15 cellular contexts compared by ENCODE assay signal in genomic region chr2:33111002-33111446, GRCh38.
DNase-seq lines count a peak whose midpoint lies in the region; ATAC-seq and TF ChIP-seq lines count a peak whose summit lies in the region.
"Had no signal": no experiment of that assay in that cellular context is flagged by ENCODE, and none has a peak within 500 bp of the region (broad histone marks: within the 10 kb centered on the region; RNA-seq: fewer than 3 reads in every experiment).

No MANE protein-coding gene starts in this region.

- H3K9me2 ChIP-seq in hepatocyte (replicated peaks; ENCODE audit: insufficient read depth), result no peaks in the 10 kb centered on the region

- no peak overlapping the region for H3K9ac ChIP-seq in mammary epithelial cell (ENCODE audit: insufficient read depth, low read length)

- dilution Hi-C loops in mammary epithelial cell (cut with HindIII; ENCODE audit: low sequenced_read_pairs), result no loop called here

- H4K20me1 ChIP-seq in mammary epithelial cell (ENCODE audit: insufficient read depth, low read length) (no peaks in the 10 kb centered on the region), hepatocyte (ENCODE audit: insufficient read depth, poor library complexity, severe bottlenecking) (no peaks in the 10 kb centered on the region)

- in situ Hi-C loops in mammary epithelial cell (cut with MboI; ENCODE audit: low sequenced_read_pairs in 2 of 2), result no loop called here

- WGBS in right cardiac atrium, result 56% methylated on average over 10 of the region's 10 CpGs
- 88% methylated on average over 10 of the region's 10 CpGs for WGBS in mammary epithelial cell (ENCODE audit: low coverage, missing lambda C conversion rate)
- 65% methylated on average over 10 of the region's 10 CpGs for WGBS in hepatocyte (ENCODE audit: low lambda C conversion rate, missing lambda C conversion rate)

- intact Hi-C loops in Right ventricle myocardium superior (cut with DNase I) (no loop called here), right cardiac atrium (cut with DNase I) (no loop called here), mammary epithelial cell (cut with micrococcal nuclease) (no loop called here)

- no peaks in the 10 kb centered on the region for H3K27me3 ChIP-seq in right cardiac atrium (ENCODE audit: control insufficient read depth, insufficient read depth)
- no peaks in the 10 kb centered on the region for H3K27me3 ChIP-seq in mammary epithelial cell (ENCODE audit: insufficient read depth, low read length)
- H3K27me3 ChIP-seq in hepatocyte, result no peaks in the 10 kb centered on the region
- H3K27me3 ChIP-seq in thoracic aorta (replicated peaks; ENCODE audit: insufficient read depth), result no peaks in the 10 kb centered on the region

- H3K36me3 ChIP-seq in mammary epithelial cell (ENCODE audit: insufficient read depth, low read length) (no peaks in the 10 kb centered on the region), hepatocyte (replicated peaks; ENCODE audit: insufficient read depth, low read depth) (no peaks in the 10 kb centered on the region), thoracic aorta (no peaks in the 10 kb centered on the region)
- H3K36me3 ChIP-seq: HAP-1 had no signal

- H3K4me3 ChIP-seq in right cardiac atrium (ENCODE audit: low read length), result no peak overlapping the region
- no peak overlapping the region for H3K4me3 ChIP-seq in mammary epithelial cell (replicated peaks in 1 of 3; ENCODE audit: insufficient read depth in 1 of 3, low read depth in 2 of 3, low read length in 3 of 3)
- H3K4me3 ChIP-seq in hepatocyte, result no peak overlapping the region
- no peak overlapping the region for H3K4me3 ChIP-seq in thoracic aorta
- H3K4me3 ChIP-seq: HAP-1 had no signal

- H3K79me2 ChIP-seq in mammary epithelial cell (ENCODE audit: insufficient read depth, low read length) (no peaks in the 10 kb centered on the region), hepatocyte (no peaks in the 10 kb centered on the region)

- ATAC-seq in Right ventricle myocardium superior (ENCODE audit: poor library complexity), result peak; percentile 36
- no peak for ATAC-seq in right cardiac atrium
- no peak for ATAC-seq in thoracic aorta (ENCODE audit: insufficient number of reproducible peaks, low FRiP score, low read depth)
- ATAC-seq: natural killer cell treated with Interleukin-12 subunit alpha and Interleukin-12 subunit beta and Interleukin-15 and Interleukin-18, amount 100 ng/mL, for 72 hours had no signal

- no TSS peak for BruUV-seq in mammary epithelial cell (replicated peaks; lab: Mats Ljungman, UMichigan)

- CTCF ChIA-PET in mammary epithelial cell (lab: Charles Lee; ENCODE audit: low non-redundant PET), result no interaction called here

- H3K4me2 ChIP-seq in mammary epithelial cell (ENCODE audit: insufficient read depth, low read depth, low read length) (no peak overlapping the region), hepatocyte (no peak overlapping the region)

- H2AFZ ChIP-seq in mammary epithelial cell (ENCODE audit: low read depth, low read length) (no peak overlapping the region), hepatocyte (no peak overlapping the region)

- H3K4me1 ChIP-seq in right cardiac atrium (ENCODE audit: control insufficient read depth, insufficient read depth, low read length) (peaks cover 4% of the 10 kb centered on the region), mammary epithelial cell (ENCODE audit: insufficient read depth, low read length) (no peaks in the 10 kb centered on the region), hepatocyte (ENCODE audit: insufficient read depth) (peaks cover 5% of the 10 kb centered on the region), thoracic aorta (ENCODE audit: control insufficient read depth in 1 of 2, low read depth in 2 of 2) (peaks cover 15 to 85% of the 10 kb centered on the region in 2 donors)
- H3K4me1 ChIP-seq: HAP-1 had no signal

- H3K9me3 ChIP-seq in right cardiac atrium (ENCODE audit: control insufficient read depth, low read length) (no peaks in the 10 kb centered on the region), mammary epithelial cell (replicated peaks; ENCODE audit: insufficient read depth, low read length) (no peaks in the 10 kb centered on the region), hepatocyte (ENCODE audit: low read depth) (no peaks in the 10 kb centered on the region), thoracic aorta (no peaks in the 10 kb centered on the region)

- TF ChIP-seq CTCF in mammary epithelial cell (conservative IDR thresholded peaks at IDR 0.05 in 1 of 2, IDR thresholded peaks at IDR 0.05 in 1 of 2; ENCODE audit: extremely low read depth in 1 of 2, insufficient read depth in 1 of 2, low read depth in 1 of 2, low read length in 2 of 2) (no peak), hepatocyte (IDR thresholded peaks at IDR 0.05; ENCODE audit: poor library complexity) (no peak), thoracic aorta (IDR thresholded peaks at IDR 0.05) (no peak)

- H3K27ac ChIP-seq in right cardiac atrium (ENCODE audit: low read length), result no peak overlapping the region
- H3K27ac ChIP-seq in mammary epithelial cell (ENCODE audit: insufficient read depth, low read depth, low read length), result no peak overlapping the region
- peak overlapping the region; percentile 19 for H3K27ac ChIP-seq in hepatocyte
- H3K27ac ChIP-seq in thoracic aorta, result peak overlapping the region; percentile 31 to 77

- DNase-seq in Right ventricle myocardium superior (no peak), right cardiac atrium (no peak), mammary epithelial cell (peak; percentile 41), hepatocyte (ENCODE audit: low spot score) (no peak), thoracic aorta (ENCODE audit: low spot score) (no peak), HuH-7 (ENCODE audit: low spot score) (no peak), GM19238 (ENCODE audit: insufficient read length, low spot score) (no peak)
- DNase-seq in activated naive CD4-positive, alpha-beta T cell (lab: John Stamatoyannopoulos, UW), result no peak
- DNase-seq: activated T-cell treated with anti-CD3 and anti-CD28 coated beads, Interleukin-2, amount 50 U/mL, for 1 hour; NCI-H1436 treated with DMSO at 0.1 percent for 48 hours; RPMI8226; stimulated activated naive CD4-positive, alpha-beta T cell; SW 1271 had no signal

Comparison
In these comparisons a context has a peak if more than half of its experiments do, and no peak if none do; other contexts are left out.
1. H3K27ac ChIP-seq: peak in hepatocyte (single experiment) and thoracic aorta (2 of 2); none in right cardiac atrium (single experiment) and mammary epithelial cell (single experiment).